12 cellular contexts compared by ENCODE assay signal in the genomic region with DNA sequence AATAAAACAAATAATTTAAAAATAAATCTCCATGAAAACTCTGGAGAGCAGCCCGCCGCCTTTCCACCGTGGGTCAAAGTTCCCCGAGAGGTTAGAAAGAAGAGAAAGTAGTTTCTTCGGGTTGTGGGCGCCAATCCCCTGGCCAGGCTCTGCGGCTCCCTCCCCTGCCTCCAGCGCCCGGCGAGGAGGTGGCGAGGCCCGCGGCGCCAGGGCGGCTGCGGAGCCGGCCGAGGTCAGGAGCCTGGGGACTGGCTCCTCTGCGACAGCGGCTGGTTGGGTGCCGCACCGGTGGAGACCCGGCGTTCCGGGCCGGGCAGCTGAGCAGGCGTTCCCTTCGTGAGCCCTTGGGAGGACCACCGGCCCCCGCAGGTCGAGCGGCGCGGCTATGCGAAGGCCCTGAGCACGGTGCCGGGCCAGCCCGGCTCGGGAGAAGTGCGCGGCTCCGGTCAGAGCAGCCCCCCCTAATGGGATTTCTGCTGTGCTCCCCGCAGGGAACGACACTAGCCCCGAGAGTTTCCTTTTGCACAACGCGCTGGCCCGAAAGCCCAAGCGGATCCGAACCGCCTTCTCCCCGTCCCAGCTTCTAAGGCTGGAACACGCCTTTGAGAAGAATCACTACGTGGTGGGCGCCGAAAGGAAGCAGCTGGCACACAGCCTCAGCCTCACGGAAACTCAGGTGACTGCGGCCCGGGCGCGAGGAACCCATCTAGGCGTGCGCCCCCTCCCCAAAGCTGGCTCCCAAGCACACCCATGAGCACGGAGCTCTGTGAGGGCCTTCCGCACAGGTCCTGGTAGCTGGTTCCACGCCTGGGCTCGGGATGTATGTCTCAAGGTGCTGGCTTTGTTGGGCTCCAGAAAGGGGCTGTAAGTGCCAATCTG. TPM values are rescaled to one million over a fixed set of nuclear protein-coding genes. Genes with fewer than 3 reads are reported as not detected.
A peak's percentile ranks its signal among the peaks of the same experiment; 100 is the strongest.
DNase-seq lines count a peak whose midpoint lies in the region; ATAC-seq, FAIRE-seq and TF ChIP-seq lines count a peak whose summit lies in the region.
"Had no signal": no experiment of that assay in that cellular context is flagged by ENCODE, and none has a peak within 500 bp of the region (broad histone marks: within the 10 kb centered on the region; RNA-seq: fewer than 3 reads in every experiment).

No MANE protein-coding gene starts in this region.

- peaks cover 86% of the 10 kb centered on the region for H3K27me3 ChIP-seq in astrocyte (ENCODE audit: insufficient read depth, low read length)
- H3K27me3 ChIP-seq in gastrocnemius medialis = peaks cover 92 to 100% (median 94%) of the 10 kb centered on the region in 3 donors

- H3K4me2 ChIP-seq in astrocyte (ENCODE audit: low read length) = peak overlapping the region; percentile 84

- H4K20me1 ChIP-seq in astrocyte (ENCODE audit: insufficient read depth, low read length) = peaks cover 11% of the 10 kb centered on the region

- TF ChIP-seq POLR2A in gastrocnemius medialis (IDR thresholded peaks at IDR 0.05) = no peak

- peaks cover 3% of the 10 kb centered on the region for H3K4me1 Mint-ChIP-seq in astrocyte (ENCODE audit: low read depth, unreplicated experiment)

- no peak for FAIRE-seq in astrocyte (lab: Jason Lieb, UNC)

- H3K9me3 Mint-ChIP-seq in astrocyte (ENCODE audit: unreplicated experiment) = peaks cover 13% of the 10 kb centered on the region

- H3K27me3 Mint-ChIP-seq in astrocyte (ENCODE audit: low read depth, unreplicated experiment) = peaks cover 78% of the 10 kb centered on the region

- in situ Hi-C loops in gastrocnemius medialis (cut with MboI; ENCODE audit: low sequenced_read_pairs in 4 of 4) = no loop called here

- no peak for ATAC-seq in gastrocnemius medialis
- no peak for ATAC-seq in GM19395 (IDR thresholded peaks at IDR 0.05; ENCODE audit: unreplicated experiment)
- no peak for ATAC-seq in GM19463 (IDR thresholded peaks at IDR 0.05; ENCODE audit: unreplicated experiment)
- no peak for ATAC-seq in HG03457 (IDR thresholded peaks at IDR 0.05; ENCODE audit: unreplicated experiment)

- H3K27ac ChIP-seq in astrocyte (ENCODE audit: low read depth, low read length) (no peak overlapping the region), gastrocnemius medialis (peak overlapping the region; percentile 42 to 80 (median 73))
- H3K27ac ChIP-seq: neutrophil, SJCRH30 had no signal

- H3K9ac ChIP-seq in astrocyte (ENCODE audit: low read length) = peak overlapping the region; percentile 70

- peak overlapping the region; percentile 50 for H3K4me3 ChIP-seq in astrocyte (ENCODE audit: insufficient read depth, low read depth, low read length)
- H3K4me3 ChIP-seq in gastrocnemius medialis = peak overlapping the region; percentile 54 to 74 (median 58)

- no peak overlapping the region for H2AFZ ChIP-seq in astrocyte (ENCODE audit: low read depth, low read length)

- H3K4me1 ChIP-seq in astrocyte (ENCODE audit: insufficient read depth, low read length) (peaks cover 3% of the 10 kb centered on the region), gastrocnemius medialis (peaks cover 13 to 26% of the 10 kb centered on the region in 2 donors)
- H3K4me1 ChIP-seq: SJCRH30 had no signal

- TF ChIP-seq CTCF in astrocyte (IDR thresholded peaks at IDR 0.05; ENCODE audit: insufficient read depth, low read depth, low read length) (no peak), gastrocnemius medialis (IDR thresholded peaks at IDR 0.05 in 4 of 5, conservative IDR thresholded peaks at IDR 0.05 in 1 of 5) (no peak)

- H3K79me2 ChIP-seq in astrocyte (ENCODE audit: insufficient read depth, low read length) = peaks cover 46% of the 10 kb centered on the region

- no peaks in the 10 kb centered on the region for H3K36me3 ChIP-seq in astrocyte (ENCODE audit: insufficient read depth, low read length)
- no peaks in the 10 kb centered on the region for H3K36me3 ChIP-seq in gastrocnemius medialis
- H3K36me3 ChIP-seq: neutrophil, SJCRH30 had no signal

- no peak overlapping the region for H3K4me3 Mint-ChIP-seq in astrocyte (ENCODE audit: unreplicated experiment)

- DNase-seq in GM03348 (ENCODE audit: low spot score) (peak; percentile 29), astrocyte (ENCODE audit: low read depth) (no peak), iris pigment epithelial cell (ENCODE audit: low read depth) (peak; percentile 49), gastrocnemius medialis (no peak), cortex of kidney (lab: John Stamatoyannopoulos, UW) (no peak)
- DNase-seq: DMS53, NCI-H1436 treated with DMSO at 0.1 percent for 48 hours, SJCRH30 had no signal

- no peaks in the 10 kb centered on the region for H3K36me3 Mint-ChIP-seq in astrocyte (ENCODE audit: low read depth, unreplicated experiment)

- H3K27ac Mint-ChIP-seq in astrocyte (ENCODE audit: unreplicated experiment) = peak overlapping the region; percentile 91

- H3K9me3 ChIP-seq in astrocyte (ENCODE audit: insufficient read depth, low read depth, low read length) = no peaks in the 10 kb centered on the region
- no peaks in the 10 kb centered on the region for H3K9me3 ChIP-seq in gastrocnemius medialis
- H3K9me3 ChIP-seq: neutrophil, SJCRH30 had no signal

- intact Hi-C loops in gastrocnemius medialis (cut with DNase I; ENCODE audit: low total_unique reads) = no loop called here

RNA-seq across cellular contexts. Expression of a gene that starts 2.8 kb away (rescaled TPM):
- total RNA-seq in astrocyte (not detected in 2 replicates), gastrocnemius medialis (1 to 10 TPM in 2 of 4 donors, under 1 TPM in 2; 0.46 to 1.5 (median 0.82) TPM)

Comparison
In these comparisons a context has a peak if more than half of its experiments do, and no peak if none do; other contexts are left out.
1. DNase-seq: peak in GM03348 (single experiment) and iris pigment epithelial cell (single experiment); none in astrocyte (single experiment), gastrocnemius medialis (0 of 2) and cortex of kidney (single experiment).